ENCODE assay signal across 16 cellular contexts in genomic region chr6:129331450-129332138, GRCh38.
A peak's percentile ranks its signal among the peaks of the same experiment; 100 is the strongest.
DNase-seq lines count a peak whose midpoint lies in the region; TF ChIP-seq lines count a peak whose summit lies in the region.
"Had no signal": no experiment of that assay in that cellular context is flagged by ENCODE, and none has a peak within 500 bp of the region (broad histone marks: within the 10 kb centered on the region; RNA-seq: fewer than 3 reads in every experiment).

No MANE protein-coding gene starts in this region.

- H3K27ac ChIP-seq in mesodermal cell (ENCODE audit: low read depth, low read length, severe bottlenecking) = peak overlapping the region; percentile 38
- H3K27ac ChIP-seq: BLaER1, gastroesophageal sphincter had no signal

- no peak overlapping the region for H3K4me3 ChIP-seq in choroid plexus epithelial cell (ENCODE audit: low read depth, low read length)
- H3K4me3 ChIP-seq in mesodermal cell (ENCODE audit: extremely low read depth, insufficient read depth, low read length, poor library complexity, severe bottlenecking) = no peak overlapping the region
- H3K4me3 ChIP-seq: BLaER1, gastroesophageal sphincter had no signal

- WGBS in mesodermal cell (ENCODE audit: insufficient coverage in 2 of 2), 2 experiments = 83 to 93% methylated on average over 2 of the region's 2 CpGs

- no peaks in the 10 kb centered on the region for H3K36me3 ChIP-seq in mesodermal cell (ENCODE audit: control insufficient read depth, insufficient read depth, low read length)
- H3K36me3 ChIP-seq: BLaER1 had no signal

- peaks cover 5% of the 10 kb centered on the region for H3K4me1 ChIP-seq in mesodermal cell (ENCODE audit: control insufficient read depth, insufficient read depth, low read length, poor library complexity, severe bottlenecking)
- H3K4me1 ChIP-seq: BLaER1, gastroesophageal sphincter had no signal

- no peak for TF ChIP-seq CTCF in choroid plexus epithelial cell (conservative IDR thresholded peaks at IDR 0.05; ENCODE audit: low read depth, low read length)

- no peaks in the 10 kb centered on the region for H3K9me3 ChIP-seq in mesodermal cell (ENCODE audit: control insufficient read depth, low read length)
- H3K9me3 ChIP-seq: BLaER1, gastroesophageal sphincter had no signal

- DNase-seq in EH (ENCODE audit: low read depth) = peak; percentile 75
- DNase-seq in LHCN-M2 (ENCODE audit: low read depth) = peak; percentile 67
- peak; percentile 53 for DNase-seq in choroid plexus epithelial cell (ENCODE audit: low read depth)
- DNase-seq in activated CD4-positive, alpha-beta T cell treated with anti-CD3 and anti-CD28 coated beads, Interleukin-2, amount 50 U/mL, for 4 hours = no peak
- DNase-seq in NCI-H128 (lab: John Stamatoyannopoulos, UW; ENCODE audit: unreplicated experiment) = no peak
- DNase-seq in RPMI8226 = no peak
- DNase-seq in NCI-H2029 treated with DMSO at 0.1 percent for 48 hours (lab: John Stamatoyannopoulos, UW) = no peak
- DNase-seq: activated CD4-positive, alpha-beta memory T cell treated with anti-CD3 and anti-CD28 coated beads, Interleukin-2, amount 10 ng/mL, durations not matched to agents 7 days and 5 days; aorta; NCI-H1417 treated with DMSO at 0.1 percent for 48 hours; NCI-H446; right cardiac atrium; stimulated activated CD4-positive, alpha-beta T cell treated with anti-CD3 and anti-CD28 coated beads, Interleukin-4, amount 100 ng/mL, for 4 hours had no signal

Comparison
In these comparisons a context has a peak if more than half of its experiments do, and no peak if none do; other contexts are left out.
1. DNase-seq: peak in EH (single experiment), LHCN-M2 (single experiment) and choroid plexus epithelial cell (single experiment); none in activated CD4-positive, alpha-beta T cell treated with anti-CD3 and anti-CD28 coated beads, Interleukin-2, amount 50 U/mL, for 4 hours (0 of 2), NCI-H128 (single experiment), RPMI8226 (single experiment) and NCI-H2029 treated with DMSO at 0.1 percent for 48 hours (single experiment).